Comparison of ENCODE assay signal across 8 cellular contexts in genomic region chr7:28408105-28408973, GRCh38. TPM values are rescaled to one million over a fixed set of nuclear protein-coding genes. Genes with fewer than 3 reads are reported as not detected.
DNase-seq lines count a peak whose midpoint lies in the region; ATAC-seq and TF ChIP-seq lines count a peak whose summit lies in the region.

No MANE protein-coding gene starts in this region.

- H3K79me1 ChIP-seq in mesenchymal stem cell (replicated peaks; ENCODE audit: low read length, poor library complexity, severe bottlenecking), result peaks cover 2% of the 10 kb centered on the region

- H3K4me2 ChIP-seq in mesenchymal stem cell (ENCODE audit: low read length, poor library complexity, severe bottlenecking), result peak overlapping the region; percentile 70

- no peak overlapping the region for H3K4me3 Mint-ChIP-seq in activated CD4-positive, alpha-beta T cell treated with anti-CD3 and anti-CD28 coated beads for 36 hours

- peak overlapping the region; percentile 92 for H2AK5ac ChIP-seq in mesenchymal stem cell (ENCODE audit: low read length, severe bottlenecking)

- no peak overlapping the region for H2BK5ac ChIP-seq in mesenchymal stem cell (ENCODE audit: low read depth, low read length, poor library complexity, severe bottlenecking)

- H3K4me3 ChIP-seq in mesenchymal stem cell (ENCODE audit: insufficient read depth in 1 of 2, low read depth in 1 of 2, low read length in 2 of 2) (peak overlapping the region in 1 of 2 experiments; percentile 50), tibial nerve (peak overlapping the region; percentile 19 to 80 (median 49))

- H3K4ac ChIP-seq in mesenchymal stem cell (ENCODE audit: low read depth in 1 of 2, low read length in 2 of 2), result peak overlapping the region in 1 of 2 experiments; percentile 45

- TF ChIP-seq CTCF in tibial nerve (IDR thresholded peaks at IDR 0.05) (no peak), GM13977 (IDR thresholded peaks at IDR 0.05; ENCODE audit: extremely low read depth, insufficient read depth, missing control alignments) (no peak)

- POLR2A ChIA-PET in activated CD4-positive, alpha-beta T cell treated with anti-CD3 and anti-CD28 coated beads for 36 hours (lab: Charles Lee), result no interaction called here

- DNase-seq in activated CD4-positive, alpha-beta T cell treated with anti-CD3 and anti-CD28 coated beads for 36 hours, result peak; percentile 22
- no peak for DNase-seq in activated CD4-positive, alpha-beta T cell treated with anti-CD3 and anti-CD28 coated beads for 48 hours
- peak; percentile 87 for DNase-seq in mesenchymal stem cell
- DNase-seq in tibial nerve (ENCODE audit: low spot score in 2 of 2), result peak in 1 of 2 donors; percentile 46
- no peak for DNase-seq in GM13977 (ENCODE audit: low spot score)
- no peak for DNase-seq in GM19240 (ENCODE audit: insufficient read length, low spot score)

- TF ChIP-seq POLR2A in tibial nerve (IDR thresholded peaks at IDR 0.05), result no peak

- H3K23ac ChIP-seq in mesenchymal stem cell (ENCODE audit: low read length in 2 of 2), result no peak overlapping the region

- H3K14ac ChIP-seq in mesenchymal stem cell (ENCODE audit: low read length in 2 of 2), result no peak overlapping the region

- intact Hi-C loops in activated CD4-positive, alpha-beta T cell treated with anti-CD3 and anti-CD28 coated beads for 36 hours (cut with DNase I, micrococcal nuclease), result loop anchor here in 1 of 2 experiments (2.0 kb wide), 2 partner anchors 78 to 256 kb away; no protein-coding TSS in a partner anchor

- peaks cover 39% of the 10 kb centered on the region for H3K4me1 Mint-ChIP-seq in activated CD4-positive, alpha-beta T cell treated with anti-CD3 and anti-CD28 coated beads for 36 hours

- 9% methylated on average over 25 of the region's 27 CpGs for WGBS in mesenchymal stem cell
- 56 to 58% methylated on average over 24 to 26 of the region's 27 CpGs for WGBS in tibial nerve, 2 donors

- H2BK120ac ChIP-seq in mesenchymal stem cell (ENCODE audit: low read depth, low read length), result no peak overlapping the region

- ATAC-seq in activated CD4-positive, alpha-beta T cell treated with anti-CD3 and anti-CD28 coated beads for 36 hours, result peak; percentile 14
- ATAC-seq in HG03571 (IDR thresholded peaks at IDR 0.05; ENCODE audit: unreplicated experiment), result no peak

- peaks cover 59% of the 10 kb centered on the region for H3K27me3 Mint-ChIP-seq in activated CD4-positive, alpha-beta T cell treated with anti-CD3 and anti-CD28 coated beads for 36 hours

- TF ChIP-seq EP300 in tibial nerve (IDR thresholded peaks at IDR 0.05), result no peak

- no peak overlapping the region for H2AFZ ChIP-seq in mesenchymal stem cell (ENCODE audit: low read depth, low read length)

- H3K36me3 Mint-ChIP-seq in activated CD4-positive, alpha-beta T cell treated with anti-CD3 and anti-CD28 coated beads for 36 hours (ENCODE audit: low read depth), result no peaks in the 10 kb centered on the region

- CTCF ChIA-PET in activated CD4-positive, alpha-beta T cell treated with anti-CD3 and anti-CD28 coated beads for 36 hours (lab: Charles Lee), result interaction anchor here (0.8 kb wide), 1 partner anchor 81 kb away, joined by 3 read pairs; no protein-coding TSS in a partner anchor

- H3K27ac Mint-ChIP-seq in activated CD4-positive, alpha-beta T cell treated with anti-CD3 and anti-CD28 coated beads for 36 hours, result no peak overlapping the region

- H4K8ac ChIP-seq in mesenchymal stem cell (ENCODE audit: low read length), result peak overlapping the region; percentile 15

- H3K27me3 ChIP-seq in mesenchymal stem cell (ENCODE audit: control insufficient read depth in 1 of 2, insufficient read depth in 1 of 2, low read length in 2 of 2) (no peaks in the 10 kb centered on the region), tibial nerve (no peaks in the 10 kb centered on the region)

- H3K4me1 ChIP-seq in mesenchymal stem cell (ENCODE audit: control insufficient read depth, insufficient read depth, low read depth, low read length), result peaks cover 9% of the 10 kb centered on the region
- peaks cover 0 to 50% (median 19%) of the 10 kb centered on the region in 4 donors for H3K4me1 ChIP-seq in tibial nerve

- H3K9me3 Mint-ChIP-seq in activated CD4-positive, alpha-beta T cell treated with anti-CD3 and anti-CD28 coated beads for 36 hours (ENCODE audit: low read depth), result no peaks in the 10 kb centered on the region

- no peaks in the 10 kb centered on the region for H3K36me3 ChIP-seq in mesenchymal stem cell (ENCODE audit: control insufficient read depth in 1 of 2, insufficient read depth in 2 of 2, low read depth in 1 of 2, low read length in 2 of 2)
- no peaks in the 10 kb centered on the region for H3K36me3 ChIP-seq in tibial nerve

- peak overlapping the region; percentile 74 for H3K27ac ChIP-seq in cingulate gyrus (ENCODE audit: low read depth, low read length)
- peak overlapping the region; percentile 8 for H3K27ac ChIP-seq in mesenchymal stem cell (ENCODE audit: low read length, poor library complexity, severe bottlenecking)
- H3K27ac ChIP-seq in tibial nerve, result peak overlapping the region; percentile 42 to 94 (median 76)

- in situ Hi-C loops in GM13977 (cut with MboI; ENCODE audit: low pct_unique_long_range_greater_than_20kb, low sequenced_read_pairs, unreplicated experiment), result no loop called here

- peak overlapping the region; percentile 61 for H3K9ac ChIP-seq in mesenchymal stem cell (ENCODE audit: low read length)

- H3K18ac ChIP-seq in mesenchymal stem cell (ENCODE audit: low read depth in 1 of 2, low read length in 2 of 2), result peak overlapping the region in 1 of 2 experiments; percentile 54

- peak overlapping the region; percentile 33 to 92 for H2BK12ac ChIP-seq in mesenchymal stem cell (ENCODE audit: low read length in 2 of 2)

- no peak overlapping the region for H4K91ac ChIP-seq in mesenchymal stem cell (ENCODE audit: low read length)

- H3K9me3 ChIP-seq in mesenchymal stem cell (ENCODE audit: control insufficient read depth, low read length) (no peaks in the 10 kb centered on the region), tibial nerve (no peaks in the 10 kb centered on the region)

- H2BK15ac ChIP-seq in mesenchymal stem cell (ENCODE audit: low read depth, poor library complexity, severe bottlenecking), result no peak overlapping the region

RNA-seq across cellular contexts. Expression of gene CREB5, which starts 4.0 kb away (rescaled TPM):
- under 1 TPM; 0.50 to 0.61 TPM for total RNA-seq in activated CD4-positive, alpha-beta T cell treated with anti-CD3 and anti-CD28 coated beads for 36 hours
- 2.7 TPM for polyA plus RNA-seq in mesenchymal stem cell (2013, experiment 1 of 2)
- polyA plus RNA-seq in mesenchymal stem cell (2013, experiment 2 of 2), result 2.8 TPM
- 10 to 100 TPM; 16.8 to 22.4 (median 20.9) TPM for total RNA-seq in tibial nerve

Comparison
In these comparisons a context has a peak if more than half of its experiments do, and no peak if none do; other contexts are left out.
1. DNase-seq: peak in activated CD4-positive, alpha-beta T cell treated with anti-CD3 and anti-CD28 coated beads for 36 hours (single experiment) and mesenchymal stem cell (single experiment); none in activated CD4-positive, alpha-beta T cell treated with anti-CD3 and anti-CD28 coated beads for 48 hours (single experiment), GM13977 (single experiment) and GM19240 (single experiment).
2. H3K27ac ChIP-seq: peak in every context shown above with its lines; median percentile 76 in tibial nerve; 74 in cingulate gyrus; 8 in mesenchymal stem cell.
3. RNA of gene CREB5, which starts 4.0 kb away (total RNA-seq): 16.8 to 22.4 TPM in tibial nerve; 0.50 to 0.61 TPM in activated CD4-positive, alpha-beta T cell treated with anti-CD3 and anti-CD28 coated beads for 36 hours; every median in the first group is over 10 times any median in the second.